In genomic region chr1:230231739-230232075, GRCh38 we compare ENCODE assay signal across 11 cellular contexts.
A peak's percentile ranks its signal among the peaks of the same experiment; 100 is the strongest.
DNase-seq lines count a peak whose midpoint lies in the region; ATAC-seq, FAIRE-seq and TF ChIP-seq lines count a peak whose summit lies in the region.
"Had no signal": no experiment of that assay in that cellular context is flagged by ENCODE, and none has a peak within 500 bp of the region (broad histone marks: within the 10 kb centered on the region; RNA-seq: fewer than 3 reads in every experiment).

No MANE protein-coding gene starts in this region.

- in situ Hi-C loops in HepG2 (cut with HindIII; ENCODE audit: extremely low pct_ligation_motif_present, low pct_unique_long_range_greater_than_20kb) = no loop called here

- DNase-seq in HepG2 (ENCODE audit: low spot score) (no peak), fibroblast of gingiva (ENCODE audit: low read depth) (peak; percentile 39), WERI-Rb-1 (no peak), EL (no peak), SJCRH30 (no peak)
- DNase-seq: CD8-positive, alpha-beta memory T cell; NCI-H524 treated with DMSO at 0.1 percent for 48 hours had no signal

- TF ChIP-seq CTCF in liver (IDR thresholded peaks at IDR 0.05; ENCODE audit: low read depth, low read length, missing input control) (no peak), HepG2 (CRISPR knock-in tag; IDR thresholded peaks at IDR 0.05) (no peak), neural cell (IDR thresholded peaks at IDR 0.05; ENCODE audit: poor library complexity, severe bottlenecking) (no peak), WERI-Rb-1 (IDR thresholded peaks at IDR 0.05; ENCODE audit: low read depth, low read length) (no peak)

- WGBS in liver = 79% methylated on average over 7 of the region's 7 CpGs
- WGBS in HepG2 (ENCODE audit: low lambda C conversion rate) = 100% methylated on average over 7 of the region's 7 CpGs

- no peak overlapping the region for H2AFZ ChIP-seq in HepG2 (ENCODE audit: low read length)
- no peak overlapping the region for H2AFZ ChIP-seq in neural cell (ENCODE audit: low read depth, low read length)

- H3K36me3 ChIP-seq in liver (ENCODE audit: control insufficient read depth in 4 of 4, insufficient read depth in 3 of 4, low read depth in 1 of 4, low read length in 3 of 4) = peaks cover 3 to 11% (median 7%) of the 10 kb centered on the region in 4 donors
- H3K36me3 ChIP-seq in HepG2 (replicated peaks in 1 of 2; ENCODE audit: control insufficient read depth in 1 of 2, insufficient read depth in 2 of 2, low read length in 2 of 2) = peaks cover 1 to 14% of the 10 kb centered on the region in 2 experiments; a peak in 3 of 5 replicates
- no peaks in the 10 kb centered on the region for H3K36me3 ChIP-seq in neural cell (ENCODE audit: insufficient read depth, low read length)
- peaks cover 5% of the 10 kb centered on the region for H3K36me3 ChIP-seq in WERI-Rb-1
- peaks cover 2% of the 10 kb centered on the region; the same call in 1 of the 2 replicates for H3K36me3 ChIP-seq in SJCRH30

- no peak overlapping the region for H3K9ac ChIP-seq in liver (ENCODE audit: low read depth in 1 of 2, low read length in 2 of 2)
- H3K9ac ChIP-seq in HepG2 (ENCODE audit: insufficient read depth, low read depth, low read length) = no peak overlapping the region
- peak overlapping the region; percentile 39 for H3K9ac ChIP-seq in neural cell (ENCODE audit: low read length)

- H3K9me3 ChIP-seq in liver (ENCODE audit: control insufficient read depth in 4 of 4, low read length in 3 of 4) = no peaks in the 10 kb centered on the region
- no peaks in the 10 kb centered on the region for H3K9me3 ChIP-seq in HepG2 (ENCODE audit: low read length)
- no peaks in the 10 kb centered on the region for H3K9me3 ChIP-seq in neural cell (ENCODE audit: low read length)
- no peaks in the 10 kb centered on the region for H3K9me3 ChIP-seq in WERI-Rb-1 (ENCODE audit: severe bottlenecking)
- H3K9me3 ChIP-seq in SJCRH30 (replicated peaks) = no peaks in the 10 kb centered on the region

- no peaks in the 10 kb centered on the region for H3K27me3 ChIP-seq in liver (ENCODE audit: control insufficient read depth in 4 of 4, insufficient read depth in 4 of 4, low read length in 3 of 4)
- no peaks in the 10 kb centered on the region for H3K27me3 ChIP-seq in HepG2 (ENCODE audit: control insufficient read depth in 1 of 2, insufficient read depth in 2 of 2, low read length in 2 of 2)
- no peaks in the 10 kb centered on the region for H3K27me3 ChIP-seq in neural cell (ENCODE audit: insufficient read depth, low read depth, low read length)
- no peaks in the 10 kb centered on the region for H3K27me3 ChIP-seq in WERI-Rb-1 (ENCODE audit: insufficient read depth, low read depth, severe bottlenecking)
- no peaks in the 10 kb centered on the region for H3K27me3 ChIP-seq in SJCRH30

- POLR2A ChIA-PET in HepG2 (lab: Yijun Ruan, JAX) = no interaction called here

- H4K20me1 ChIP-seq in HepG2 (ENCODE audit: insufficient read depth, low read length) = no peaks in the 10 kb centered on the region
- H4K20me1 ChIP-seq in neural cell (ENCODE audit: insufficient read depth) = no peaks in the 10 kb centered on the region

- intact Hi-C loops in HepG2 (cut with micrococcal nuclease; ENCODE audit: unreplicated experiment) = no loop called here

- no peaks in the 10 kb centered on the region for H3K9me2 ChIP-seq in neural cell (ENCODE audit: insufficient read depth, low read length)

- BruUV-seq in HepG2 (replicated peaks; lab: Mats Ljungman, UMichigan) = no TSS peak

- peaks cover 7% of the 10 kb centered on the region for H3F3A ChIP-seq in neural cell (ENCODE audit: insufficient read depth, low read length, poor library complexity, severe bottlenecking)

- H3K4me3 ChIP-seq in liver (ENCODE audit: low read depth in 1 of 3, low read length in 3 of 3) = no peak overlapping the region
- H3K4me3 ChIP-seq in HepG2 (replicated peaks in 1 of 3; ENCODE audit: insufficient read depth in 1 of 3, low read depth in 2 of 3, low read length in 3 of 3) = no peak overlapping the region
- H3K4me3 ChIP-seq in neural cell (ENCODE audit: low read length) = peak overlapping the region; percentile 52
- no peak overlapping the region for H3K4me3 ChIP-seq in WERI-Rb-1 (ENCODE audit: low read depth, low read length)
- no peak overlapping the region for H3K4me3 ChIP-seq in SJCRH30

- H3K4me2 ChIP-seq in HepG2 (ENCODE audit: low read depth, low read length) (no peak overlapping the region), neural cell (ENCODE audit: low read length) (peak overlapping the region; percentile 77)

- TF ChIP-seq EP300 in HepG2 (IDR thresholded peaks at IDR 0.05; ENCODE audit: low read depth in 2 of 2, low read length in 2 of 2) (no peak), HepG2 (CRISPR knock-in tag; IDR thresholded peaks at IDR 0.05; ENCODE audit: borderline replicate concordance) (no peak), neural cell (conservative IDR thresholded peaks at IDR 0.05; ENCODE audit: poor library complexity, severe bottlenecking) (no peak)

- peaks cover 0 to 12% (median 8%) of the 10 kb centered on the region in 4 donors for H3K4me1 ChIP-seq in liver (ENCODE audit: control insufficient read depth in 4 of 4, insufficient read depth in 4 of 4, low read length in 3 of 4)
- no peaks in the 10 kb centered on the region for H3K4me1 ChIP-seq in HepG2 (ENCODE audit: insufficient read depth, low read length)
- no peaks in the 10 kb centered on the region for H3K4me1 ChIP-seq in SJCRH30

- TF ChIP-seq RAD21 in liver (IDR thresholded peaks at IDR 0.05) = no peak
- TF ChIP-seq RAD21 in HepG2 (CRISPR knock-in tag; IDR thresholded peaks at IDR 0.05) = no peak
- no peak for TF ChIP-seq RAD21 in neural cell (conservative IDR thresholded peaks at IDR 0.05)

- CTCF ChIA-PET in HepG2 (lab: Yijun Ruan, JAX; ENCODE audit: low intra/inter-chr PET ratio, low total read pairs) = no interaction called here

- no peak for FAIRE-seq in HepG2 (lab: Jason Lieb, UNC)

- no peak for ATAC-seq in HepG2
- ATAC-seq in HG02798 (IDR thresholded peaks at IDR 0.05; ENCODE audit: poor library complexity, unreplicated experiment) = no peak

- no peak for TF ChIP-seq POLR2A in HepG2 (IDR thresholded peaks at IDR 0.05; ENCODE audit: insufficient read depth in 1 of 2, low read depth in 2 of 2, low read length in 2 of 2)

- H3K79me2 ChIP-seq in HepG2 (ENCODE audit: insufficient read depth, low read length) = no peaks in the 10 kb centered on the region
- no peaks in the 10 kb centered on the region for H3K79me2 ChIP-seq in neural cell (replicated peaks; ENCODE audit: insufficient read depth, low read length)

- H3K27ac ChIP-seq in liver (ENCODE audit: low read depth in 1 of 2, low read length in 2 of 2) (no peak overlapping the region), HepG2 (ENCODE audit: extremely low read length, insufficient read depth, low read length) (no peak overlapping the region), neural cell (ENCODE audit: low read length) (peak overlapping the region; percentile 82), WERI-Rb-1 (no peak overlapping the region), SJCRH30 (no peak overlapping the region)
- H3K27ac ChIP-seq: VCaP had no signal

TF ChIP-seq in liver, 16 proteins besides CTCF, POLR2A, EP300 and RAD21:
- TF ChIP-seq YY1 (IDR thresholded peaks at IDR 0.05) = peak; percentile 47
- no peak for TF ChIP-seq FOXA1 (IDR thresholded peaks at IDR 0.05)
- TF ChIP-seq HNF4G (IDR thresholded peaks at IDR 0.05) = no peak
- TF ChIP-seq FOXA2 (IDR thresholded peaks at IDR 0.05) = no peak

TF ChIP-seq in HepG2, 621 proteins besides CTCF, POLR2A, EP300 and RAD21 (continues in another document):
- TF ChIP-seq SMAD1 (CRISPR knock-in tag; IDR thresholded peaks at IDR 0.05; ENCODE audit: borderline replicate concordance, low read depth) = no peak

TF ChIP-seq in neural cell, 6 proteins besides CTCF, POLR2A, EP300 and RAD21:
- TF ChIP-seq MXI1 (conservative IDR thresholded peaks at IDR 0.05; ENCODE audit: poor library complexity, severe bottlenecking) = no peak
- TF ChIP-seq POLR2AphosphoS5 (IDR thresholded peaks at IDR 0.05) = no peak
- no peak for TF ChIP-seq SMC3 (conservative IDR thresholded peaks at IDR 0.05; ENCODE audit: poor library complexity)
- no peak for TF ChIP-seq REST (IDR thresholded peaks at IDR 0.05; ENCODE audit: borderline replicate concordance)
- TF ChIP-seq EZH2 (IDR thresholded peaks at IDR 0.05; ENCODE audit: borderline replicate concordance, insufficient read depth, low read length, poor library complexity, severe bottlenecking) = no peak
- no peak for TF ChIP-seq TAF1 (IDR thresholded peaks at IDR 0.05; ENCODE audit: low read depth)
